In the genomic region with DNA sequence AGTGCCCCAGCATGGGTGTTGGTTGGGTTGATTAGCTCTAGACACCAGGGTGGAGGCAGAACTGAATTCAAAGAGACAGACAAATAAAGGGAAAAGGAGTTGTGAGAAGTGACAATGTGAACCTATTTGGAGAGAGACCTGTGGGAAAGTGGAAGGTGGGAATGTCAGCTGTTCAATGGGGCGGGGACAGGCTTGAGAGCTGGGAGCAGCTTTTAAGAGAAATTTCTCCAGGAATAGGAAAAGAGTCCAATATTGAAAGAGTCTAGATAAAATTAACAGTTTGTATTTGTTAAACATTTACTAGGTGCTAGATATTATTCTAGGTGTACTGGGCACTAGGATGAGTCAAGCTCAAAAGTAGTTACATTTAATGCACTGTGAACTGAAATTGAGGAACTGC, we compare ENCODE assay signal across 38 cellular contexts.
"Had no signal": no experiment of that assay in that cellular context is flagged by ENCODE, and none has a peak within 500 bp of the region (broad histone marks: within the 10 kb centered on the region; RNA-seq: fewer than 3 reads in every experiment).

No MANE protein-coding gene starts in this region.

- FAIRE-seq: astrocyte, bronchial epithelial cell, TTC549 had no signal

- H3K9me3 ChIP-seq: adrenal gland had no signal

- ATAC-seq: activated CD4-positive, alpha-beta T cell treated with anti-CD3 and anti-CD28 coated beads for 36 hours; activated CD4-positive, CD25-positive, alpha-beta regulatory T cell treated with anti-CD3 and anti-CD28 coated beads, Interleukin-2, amount 50 U/mL, for 24 hours; activated CD8-positive, alpha-beta memory T cell treated with anti-CD3 and anti-CD28 coated beads, Interleukin-2, amount 10 ng/mL, durations not matched to agents 7 days and 5 days; activated CD8-positive, alpha-beta T cell treated with anti-CD3 and anti-CD28 coated beads, Interleukin-2, amount 10 ng/mL, durations not matched to agents 7 days and 5 days; activated naive CD4-positive, alpha-beta T cell treated with anti-CD3 and anti-CD28 coated beads, Interleukin-2, amount 50 U/mL, for 72 hours had no signal

- H3K36me3 ChIP-seq: adrenal gland, cardiac muscle cell had no signal

- H3K4me3 ChIP-seq: adrenal gland, cardiac muscle cell had no signal

- H3K27me3 ChIP-seq: adrenal gland, cardiac muscle cell had no signal

- H3K4me1 ChIP-seq: adrenal gland had no signal

- H3K27ac Mint-ChIP-seq: activated B cell treated with CpG ODN at 0.5 μM for 24 hours; activated CD4-positive, alpha-beta memory T cell treated with anti-CD3 and anti-CD28 coated beads, Interleukin-2, amount 10 ng/mL, durations not matched to agents 7 days and 5 days; activated CD4-positive, alpha-beta T cell treated with anti-CD3 and anti-CD28 coated beads for 36 hours; activated CD4-positive, alpha-beta T cell treated with anti-CD3 and anti-CD28 coated beads, Interleukin-2, amount 10 ng/mL, durations not matched to agents 7 days and 5 days; activated CD8-positive, alpha-beta memory T cell treated with anti-CD3 and anti-CD28 coated beads, Interleukin-2, amount 10 ng/mL, durations not matched to agents 7 days and 5 days; activated CD8-positive, alpha-beta T cell treated with anti-CD3 and anti-CD28 coated beads, Interleukin-2, amount 10 ng/mL, durations not matched to agents 7 days and 5 days; activated naive CD4-positive, alpha-beta T cell treated with anti-CD3 and anti-CD28 coated beads for 36 hours; activated naive CD4-positive, alpha-beta T cell treated with anti-CD3 and anti-CD28 coated beads, Interleukin-2, amount 50 U/mL, for 72 hours; activated naive CD8-positive, alpha-beta T cell treated with anti-CD3 and anti-CD28 coated beads for 36 hours; activated T-cell treated with anti-CD3 and anti-CD28 coated beads, Interleukin-2, amount 50 U/mL, for 24 hours; brain; T-helper 1 cell treated with Interleukin-12 subunit alpha and Interleukin-12 subunit beta and Interleukin-4 antibody, amounts not matched to agents 30 μg/mL and 1 μg/mL, for 36 hours; T-helper 2 cell treated with Interferon-gamma antibody and Interleukin-4, amounts not matched to agents 5 μg/mL and 100 μg/mL, for 36 hours had no signal

- H3K9me3 Mint-ChIP-seq: activated B cell treated with CpG ODN at 0.5 μM for 24 hours; activated CD4-positive, alpha-beta memory T cell treated with anti-CD3 and anti-CD28 coated beads, Interleukin-2, amount 10 ng/mL, durations not matched to agents 7 days and 5 days; activated CD4-positive, alpha-beta T cell treated with anti-CD3 and anti-CD28 coated beads, Interleukin-2, amount 10 ng/mL, durations not matched to agents 7 days and 5 days; activated naive CD4-positive, alpha-beta T cell treated with anti-CD3 and anti-CD28 coated beads for 36 hours; activated naive CD4-positive, alpha-beta T cell treated with anti-CD3 and anti-CD28 coated beads, Interleukin-2, amount 50 U/mL, for 72 hours; activated naive CD8-positive, alpha-beta T cell treated with anti-CD3 and anti-CD28 coated beads for 36 hours; activated T-cell treated with anti-CD3 and anti-CD28 coated beads, Interleukin-2, amount 50 U/mL, for 24 hours; brain; central memory CD8-positive, alpha-beta T cell; T-helper 1 cell treated with Interleukin-12 subunit alpha and Interleukin-12 subunit beta and Interleukin-4 antibody, amounts not matched to agents 30 μg/mL and 1 μg/mL, for 36 hours; T-helper 2 cell treated with Interferon-gamma antibody and Interleukin-4, amounts not matched to agents 5 μg/mL and 100 μg/mL, for 36 hours had no signal

- H3K27me3 Mint-ChIP-seq: activated B cell treated with CpG ODN at 0.5 μM for 24 hours had no signal

- H3K4me3 Mint-ChIP-seq: activated B cell treated with CpG ODN at 0.5 μM for 24 hours; activated CD4-positive, alpha-beta memory T cell treated with anti-CD3 and anti-CD28 coated beads, Interleukin-2, amount 10 ng/mL, durations not matched to agents 7 days and 5 days; activated CD4-positive, alpha-beta T cell treated with anti-CD3 and anti-CD28 coated beads for 36 hours; activated CD4-positive, alpha-beta T cell treated with anti-CD3 and anti-CD28 coated beads, Interleukin-2, amount 10 ng/mL, durations not matched to agents 7 days and 5 days; activated CD8-positive, alpha-beta memory T cell treated with anti-CD3 and anti-CD28 coated beads, Interleukin-2, amount 10 ng/mL, durations not matched to agents 7 days and 5 days; activated CD8-positive, alpha-beta T cell treated with anti-CD3 and anti-CD28 coated beads, Interleukin-2, amount 10 ng/mL, durations not matched to agents 7 days and 5 days; activated naive CD4-positive, alpha-beta T cell treated with anti-CD3 and anti-CD28 coated beads for 36 hours; activated naive CD8-positive, alpha-beta T cell treated with anti-CD3 and anti-CD28 coated beads for 36 hours; activated T-cell treated with anti-CD3 and anti-CD28 coated beads, Interleukin-2, amount 50 U/mL, for 24 hours; brain; central memory CD8-positive, alpha-beta T cell; T-helper 1 cell treated with Interleukin-12 subunit alpha and Interleukin-12 subunit beta and Interleukin-4 antibody, amounts not matched to agents 30 μg/mL and 1 μg/mL, for 36 hours; T-helper 2 cell treated with Interferon-gamma antibody and Interleukin-4, amounts not matched to agents 5 μg/mL and 100 μg/mL, for 36 hours had no signal

- H3K36me3 Mint-ChIP-seq: activated CD8-positive, alpha-beta memory T cell treated with anti-CD3 and anti-CD28 coated beads, Interleukin-2, amount 10 ng/mL, durations not matched to agents 7 days and 5 days; activated naive CD4-positive, alpha-beta T cell treated with anti-CD3 and anti-CD28 coated beads, Interleukin-2, amount 50 U/mL, for 72 hours; activated naive CD8-positive, alpha-beta T cell treated with anti-CD3 and anti-CD28 coated beads for 36 hours had no signal

- DNase-seq: activated B cell treated with CpG ODN at 0.5 μM for 24 hours; activated CD4-positive, alpha-beta memory T cell treated with anti-CD3 and anti-CD28 coated beads, Interleukin-2, amount 10 ng/mL, durations not matched to agents 7 days and 5 days; activated CD4-positive, alpha-beta T cell treated with anti-CD3 and anti-CD28 coated beads for 1 hour; activated CD4-positive, alpha-beta T cell treated with anti-CD3 and anti-CD28 coated beads for 36 hours; activated CD4-positive, alpha-beta T cell treated with anti-CD3 and anti-CD28 coated beads for 48 hours; activated CD4-positive, alpha-beta T cell treated with anti-CD3 and anti-CD28 coated beads, Interleukin-2, amount 10 ng/mL, durations not matched to agents 7 days and 5 days; activated CD4-positive, alpha-beta T cell treated with anti-CD3 and anti-CD28 coated beads, Interleukin-2, amount 50 U/mL, for 48 hours; activated CD8-positive, alpha-beta memory T cell treated with anti-CD3 and anti-CD28 coated beads for 24 hours; activated CD8-positive, alpha-beta memory T cell treated with anti-CD3 and anti-CD28 coated beads, Interleukin-2, amount 10 ng/mL, durations not matched to agents 7 days and 5 days; activated CD8-positive, alpha-beta memory T cell treated with anti-CD3 and anti-CD28 coated beads, Interleukin-2, amount 50 U/mL, for 48 hours; activated CD8-positive, alpha-beta T cell treated with anti-CD3 and anti-CD28 coated beads, Interleukin-2, amount 10 ng/mL, durations not matched to agents 7 days and 5 days; activated effector memory CD4-positive, alpha-beta T cell treated with anti-CD3 and anti-CD28 coated beads, Interleukin-2, amount 50 U/mL, for 16 hours; activated gamma-delta T cell treated with Interleukin-2 at 50 U/mL for 16 hours; activated naive CD4-positive, alpha-beta T cell; activated naive CD4-positive, alpha-beta T cell treated with anti-CD3 and anti-CD28 coated beads for 36 hours; activated naive CD4-positive, alpha-beta T cell treated with anti-CD3 and anti-CD28 coated beads, Interleukin-2, amount 50 U/mL, for 16 hours; activated naive CD8-positive, alpha-beta T cell treated with anti-CD3 and anti-CD28 coated beads for 36 hours; activated T-cell treated with anti-CD3 and anti-CD28 coated beads, Interleukin-2, amount 50 U/mL, for 24 hours; activated T-cell treated with anti-CD3 and anti-CD28 coated beads, Interleukin-2, amount 50 U/mL, for 48 hours; adrenal gland; amniotic stem cell; aorta; caudate nucleus; cerebellar nuclear complex; T-helper 1 cell; T-helper 2 cell; T-helper 9 cell had no signal

- H3K27ac ChIP-seq: adrenal gland, cardiac muscle cell, VCaP had no signal

- H3K4me1 Mint-ChIP-seq: activated B cell treated with CpG ODN at 0.5 μM for 24 hours; activated CD4-positive, alpha-beta memory T cell treated with anti-CD3 and anti-CD28 coated beads, Interleukin-2, amount 10 ng/mL, durations not matched to agents 7 days and 5 days; activated CD4-positive, alpha-beta T cell treated with anti-CD3 and anti-CD28 coated beads for 36 hours; activated CD4-positive, alpha-beta T cell treated with anti-CD3 and anti-CD28 coated beads, Interleukin-2, amount 10 ng/mL, durations not matched to agents 7 days and 5 days; activated CD8-positive, alpha-beta memory T cell treated with anti-CD3 and anti-CD28 coated beads, Interleukin-2, amount 10 ng/mL, durations not matched to agents 7 days and 5 days; activated naive CD8-positive, alpha-beta T cell treated with anti-CD3 and anti-CD28 coated beads for 36 hours; brain; central memory CD8-positive, alpha-beta T cell had no signal
